ENCODE assay signal across 11 cellular contexts in genomic region chr21:30257773-30258172, GRCh38. TPM values are rescaled to one million over a fixed set of nuclear protein-coding genes. Genes with fewer than 3 reads are reported as not detected.
DNase-seq lines count a peak whose midpoint lies in the region; ATAC-seq and TF ChIP-seq lines count a peak whose summit lies in the region.
"Had no signal": no experiment of that assay in that cellular context is flagged by ENCODE, and none has a peak within 500 bp of the region (broad histone marks: within the 10 kb centered on the region; RNA-seq: fewer than 3 reads in every experiment).

No MANE protein-coding gene starts in this region.

- DNase-seq in COR-L47 (lab: John Stamatoyannopoulos, UW) (peak; percentile 43), KBM-7 (peak; percentile 7), WTC11 (ENCODE audit: low spot score) (peak; percentile 27), islet precursor cell (peak; percentile 58), NCI-H2107 treated with DMSO at 0.1 percent for 48 hours (lab: John Stamatoyannopoulos, UW; ENCODE audit: unreplicated experiment) (no peak), suprapubic skin (ENCODE audit: low spot score in 2 of 2) (no peak)
- DNase-seq: activated CD8-positive, alpha-beta T cell treated with anti-CD3 and anti-CD28 coated beads, Interleukin-2, amount 10 ng/mL, durations not matched to agents 7 days and 5 days; cortex of kidney; NCI-H187 had no signal

- H3K36me3 ChIP-seq in suprapubic skin, result no peaks in the 10 kb centered on the region

- H3K27me3 ChIP-seq in suprapubic skin, result no peaks in the 10 kb centered on the region

- in situ Hi-C loops in KBM-7 (cut with MboI; ENCODE audit: low pct_unique_long_range_greater_than_20kb, low sequenced_read_pairs), result no loop called here

- H3K4me1 ChIP-seq in suprapubic skin, result no peaks in the 10 kb centered on the region

- no peak overlapping the region for H3K4me3 Mint-ChIP-seq in WTC11
- H3K4me3 Mint-ChIP-seq: activated CD8-positive, alpha-beta T cell treated with anti-CD3 and anti-CD28 coated beads, Interleukin-2, amount 10 ng/mL, durations not matched to agents 7 days and 5 days had no signal

- H3K9me3 ChIP-seq in suprapubic skin, result no peaks in the 10 kb centered on the region

- H3K27ac Mint-ChIP-seq in WTC11, result no peak overlapping the region
- H3K27ac Mint-ChIP-seq: activated CD8-positive, alpha-beta T cell treated with anti-CD3 and anti-CD28 coated beads, Interleukin-2, amount 10 ng/mL, durations not matched to agents 7 days and 5 days had no signal

- TF ChIP-seq CTCF in WTC11 (IDR thresholded peaks at IDR 0.05) (peak; percentile 61), suprapubic skin (IDR thresholded peaks at IDR 0.05) (peak in 1 of 2 donors; percentile 12)

- TF ChIP-seq POLR2A in suprapubic skin (IDR thresholded peaks at IDR 0.05), result no peak

- peak; percentile 98 for ATAC-seq in WTC11
- ATAC-seq in HG02970 (IDR thresholded peaks at IDR 0.05; ENCODE audit: low FRiP score, unreplicated experiment), result no peak
- ATAC-seq in HG03045 (IDR thresholded peaks at IDR 0.05; ENCODE audit: unreplicated experiment), result no peak
- ATAC-seq: activated CD8-positive, alpha-beta T cell treated with anti-CD3 and anti-CD28 coated beads, Interleukin-2, amount 10 ng/mL, durations not matched to agents 7 days and 5 days had no signal

- H3K4me1 Mint-ChIP-seq in WTC11, result no peaks in the 10 kb centered on the region

- POLR2A ChIA-PET in WTC11 (lab: Charles Lee), result no interaction called here

- H3K36me3 Mint-ChIP-seq in WTC11, result no peaks in the 10 kb centered on the region

- CTCF ChIA-PET in WTC11 (lab: Charles Lee), result interaction anchor here (0.6 to 2.1 kb wide), 14 partner anchors 11 to 319 kb away, joined by 3 to 11 read pairs (median 3); partner anchors contain the start of gene GRIK1

- no peak for TF ChIP-seq EP300 in suprapubic skin (IDR thresholded peaks at IDR 0.05)

- no peak overlapping the region for H3K4me3 ChIP-seq in suprapubic skin

- H3K27me3 Mint-ChIP-seq in WTC11 (ENCODE audit: low read depth), result no peaks in the 10 kb centered on the region

- 64% methylated on average over 4 of the region's 4 CpGs for WGBS in suprapubic skin

- no peak overlapping the region for H3K27ac ChIP-seq in suprapubic skin

- H3K9me3 Mint-ChIP-seq in WTC11, result peaks cover 8% of the 10 kb centered on the region

TF ChIP-seq in WTC11, 78 proteins besides CTCF, POLR2A, EP300 and RAD21:
- no peak for TF ChIP-seq JAZF1 (CRISPR knock-in tag; IDR thresholded peaks at IDR 0.05)
- TF ChIP-seq, protein P1, sequence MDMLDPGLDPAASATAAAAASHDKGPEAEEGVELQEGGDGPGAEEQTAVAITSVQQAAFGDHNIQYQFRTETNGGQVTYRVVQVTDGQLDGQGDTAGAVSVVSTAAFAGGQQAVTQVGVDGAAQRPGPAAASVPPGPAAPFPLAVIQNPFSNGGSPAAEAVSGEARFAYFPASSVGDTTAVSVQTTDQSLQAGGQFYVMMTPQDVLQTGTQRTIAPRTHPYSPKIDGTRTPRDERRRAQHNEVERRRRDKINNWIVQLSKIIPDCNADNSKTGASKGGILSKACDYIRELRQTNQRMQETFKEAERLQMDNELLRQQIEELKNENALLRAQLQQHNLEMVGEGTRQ (CRISPR knock-in tag; IDR thresholded peaks at IDR 0.05), result no peak
- no peak for TF ChIP-seq CBFB (CRISPR knock-in tag; IDR thresholded peaks at IDR 0.05; ENCODE audit: low read depth)
- no peak for TF ChIP-seq ZNF232 (CRISPR knock-in tag; IDR thresholded peaks at IDR 0.05)
- TF ChIP-seq, protein P2, sequence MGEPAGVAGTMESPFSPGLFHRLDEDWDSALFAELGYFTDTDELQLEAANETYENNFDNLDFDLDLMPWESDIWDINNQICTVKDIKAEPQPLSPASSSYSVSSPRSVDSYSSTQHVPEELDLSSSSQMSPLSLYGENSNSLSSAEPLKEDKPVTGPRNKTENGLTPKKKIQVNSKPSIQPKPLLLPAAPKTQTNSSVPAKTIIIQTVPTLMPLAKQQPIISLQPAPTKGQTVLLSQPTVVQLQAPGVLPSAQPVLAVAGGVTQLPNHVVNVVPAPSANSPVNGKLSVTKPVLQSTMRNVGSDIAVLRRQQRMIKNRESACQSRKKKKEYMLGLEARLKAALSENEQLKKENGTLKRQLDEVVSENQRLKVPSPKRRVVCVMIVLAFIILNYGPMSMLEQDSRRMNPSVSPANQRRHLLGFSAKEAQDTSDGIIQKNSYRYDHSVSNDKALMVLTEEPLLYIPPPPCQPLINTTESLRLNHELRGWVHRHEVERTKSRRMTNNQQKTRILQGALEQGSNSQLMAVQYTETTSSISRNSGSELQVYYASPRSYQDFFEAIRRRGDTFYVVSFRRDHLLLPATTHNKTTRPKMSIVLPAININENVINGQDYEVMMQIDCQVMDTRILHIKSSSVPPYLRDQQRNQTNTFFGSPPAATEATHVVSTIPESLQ (CRISPR knock-in tag; IDR thresholded peaks at IDR 0.05), result no peak
- no peak for TF ChIP-seq ZNF263 (CRISPR knock-in tag; IDR thresholded peaks at IDR 0.05; ENCODE audit: low read depth)
- no peak for TF ChIP-seq ATF2 (CRISPR knock-in tag; IDR thresholded peaks at IDR 0.05; ENCODE audit: borderline replicate concordance, low read depth)
- TF ChIP-seq ZNF512 (CRISPR knock-in tag; IDR thresholded peaks at IDR 0.05; ENCODE audit: borderline replicate concordance), result no peak
- no peak for TF ChIP-seq IRF2 (CRISPR knock-in tag; IDR thresholded peaks at IDR 0.05; ENCODE audit: borderline replicate concordance, low read depth)
- no peak for TF ChIP-seq EMX1 (CRISPR knock-in tag; IDR thresholded peaks at IDR 0.05)
- TF ChIP-seq TP53 (CRISPR knock-in tag; IDR thresholded peaks at IDR 0.05), result no peak
- no peak for TF ChIP-seq ZNF317 (CRISPR knock-in tag; IDR thresholded peaks at IDR 0.05; ENCODE audit: borderline replicate concordance, low read depth)
TF ChIP-seq in WTC11: peak in this region for 0.

RNA-seq across cellular contexts. Expression of gene KRTAP24-1, which starts 25.0 kb away (rescaled TPM):
- not detected in 3 replicates for total RNA-seq in WTC11 (2021)
- 1 to 10 TPM in 2 of 4 donors, under 1 TPM in 1, not detected in 1; 0.47 to 9.7 (median 4.5) TPM for total RNA-seq in suprapubic skin
- total RNA-seq: activated CD8-positive, alpha-beta T cell treated with anti-CD3 and anti-CD28 coated beads, Interleukin-2, amount 10 ng/mL, durations not matched to agents 7 days and 5 days had no signal

RNA-seq across cellular contexts. Expression of gene KRTAP25-1, which starts 31.5 kb away (rescaled TPM):
- total RNA-seq in WTC11 (2021) (not detected in 3 replicates), suprapubic skin (not detected)
- total RNA-seq: activated CD8-positive, alpha-beta T cell treated with anti-CD3 and anti-CD28 coated beads, Interleukin-2, amount 10 ng/mL, durations not matched to agents 7 days and 5 days had no signal

RNA-seq across cellular contexts. Expression of gene CLDN8, which starts 41.9 kb away (rescaled TPM):
- total RNA-seq in WTC11 (2021) (not detected in 3 replicates), suprapubic skin (10 to 100 TPM; 16.5 to 35.9 (median 19.7) TPM)
- total RNA-seq: activated CD8-positive, alpha-beta T cell treated with anti-CD3 and anti-CD28 coated beads, Interleukin-2, amount 10 ng/mL, durations not matched to agents 7 days and 5 days had no signal

Comparison
In these comparisons a context has a peak if more than half of its experiments do, and no peak if none do; other contexts are left out.
1. DNase-seq: peak in COR-L47 (single experiment), KBM-7 (single experiment), WTC11 (single experiment) and islet precursor cell (single experiment); none in NCI-H2107 treated with DMSO at 0.1 percent for 48 hours (single experiment) and suprapubic skin (0 of 2).
2. RNA of gene CLDN8, which starts 41.9 kb away (total RNA-seq): 16.5 to 35.9 TPM in suprapubic skin; not detected in WTC11; every median in the first group is over 10 times any median in the second.